23 cellular contexts compared by ENCODE assay signal in genomic region chr6:76772951-76773350, GRCh38.
DNase-seq lines count a peak whose midpoint lies in the region; ATAC-seq and TF ChIP-seq lines count a peak whose summit lies in the region.
"Had no signal": no experiment of that assay in that cellular context is flagged by ENCODE, and none has a peak within 500 bp of the region (broad histone marks: within the 10 kb centered on the region; RNA-seq: fewer than 3 reads in every experiment).

No MANE protein-coding gene starts in this region.

- H3K4me1 Mint-ChIP-seq in activated naive CD4-positive, alpha-beta T cell treated with anti-CD3 and anti-CD28 coated beads for 36 hours (ENCODE audit: low read depth): no peaks in the 10 kb centered on the region
- peaks cover 5% of the 10 kb centered on the region for H3K4me1 Mint-ChIP-seq in mesothelial cell of epicardium
- no peaks in the 10 kb centered on the region for H3K4me1 Mint-ChIP-seq in activated T-helper 17 cell treated with anti-CD3 and anti-CD28 coated beads, Interleukin-2, amount 50 U/mL, for 72 hours
- H3K4me1 Mint-ChIP-seq: CD14-positive monocyte; CD8-positive, alpha-beta memory T cell had no signal

- no peaks in the 10 kb centered on the region for H3K9me3 ChIP-seq in RWPE2 (ENCODE audit: severe bottlenecking)
- H3K9me3 ChIP-seq: A549, BE2C, HAP-1 had no signal

- CTCF ChIA-PET in activated naive CD4-positive, alpha-beta T cell treated with anti-CD3 and anti-CD28 coated beads for 36 hours (lab: Charles Lee): no interaction called here

- H3K36me3 Mint-ChIP-seq in activated naive CD4-positive, alpha-beta T cell treated with anti-CD3 and anti-CD28 coated beads for 36 hours (ENCODE audit: low read depth): no peaks in the 10 kb centered on the region
- H3K36me3 Mint-ChIP-seq in mesothelial cell of epicardium: no peaks in the 10 kb centered on the region
- no peaks in the 10 kb centered on the region for H3K36me3 Mint-ChIP-seq in activated T-helper 17 cell treated with anti-CD3 and anti-CD28 coated beads, Interleukin-2, amount 50 U/mL, for 72 hours (ENCODE audit: low read depth)
- H3K36me3 Mint-ChIP-seq: CD14-positive monocyte had no signal

- peaks cover 2% of the 10 kb centered on the region for H3K9me3 Mint-ChIP-seq in activated naive CD4-positive, alpha-beta T cell treated with anti-CD3 and anti-CD28 coated beads for 36 hours
- peaks cover 10% of the 10 kb centered on the region for H3K9me3 Mint-ChIP-seq in mesothelial cell of epicardium
- H3K9me3 Mint-ChIP-seq in activated T-helper 17 cell treated with anti-CD3 and anti-CD28 coated beads, Interleukin-2, amount 50 U/mL, for 72 hours: peaks cover 7% of the 10 kb centered on the region

- ATAC-seq in RWPE2 (ENCODE audit: low read depth) (peak; percentile 47; the same call in 2 of the 3 replicates), foreskin keratinocyte (peak; percentile 45)
- ATAC-seq in activated T-helper 17 cell treated with anti-CD3 and anti-CD28 coated beads, Interleukin-2, amount 50 U/mL, for 72 hours (replicated peaks): no peak
- ATAC-seq: A549, GM12878 had no signal

- H3K27me3 ChIP-seq in RWPE2 (ENCODE audit: insufficient read depth, poor library complexity, severe bottlenecking) (no peaks in the 10 kb centered on the region), foreskin keratinocyte (no peaks in the 10 kb centered on the region)
- H3K27me3 ChIP-seq: BE2C; BLaER1 treated with 17β-estradiol and CSF1 and Interleukin-3, amounts not matched to agents 10 nM and 100 nM had no signal

- H3K4me1 ChIP-seq in RWPE2 (ENCODE audit: insufficient read depth, poor library complexity, severe bottlenecking) (no peaks in the 10 kb centered on the region), foreskin keratinocyte (no peaks in the 10 kb centered on the region)
- H3K4me1 ChIP-seq: A549; BE2C; BLaER1 treated with 17β-estradiol and CSF1 and Interleukin-3, amounts not matched to agents 10 nM and 100 nM; HAP-1 had no signal

- H3K27ac Mint-ChIP-seq in activated naive CD4-positive, alpha-beta T cell treated with anti-CD3 and anti-CD28 coated beads for 36 hours: no peak overlapping the region
- H3K27ac Mint-ChIP-seq in mesothelial cell of epicardium: no peak overlapping the region
- no peak overlapping the region for H3K27ac Mint-ChIP-seq in activated T-helper 17 cell treated with anti-CD3 and anti-CD28 coated beads, Interleukin-2, amount 50 U/mL, for 72 hours
- H3K27ac Mint-ChIP-seq: CD4-positive, alpha-beta T cell; CD8-positive, alpha-beta memory T cell; HFFc6 had no signal

- no peak overlapping the region for H3K4me3 ChIP-seq in RWPE2 (ENCODE audit: severe bottlenecking)
- H3K4me3 ChIP-seq: A549; BLaER1 treated with 17β-estradiol and CSF1 and Interleukin-3, amounts not matched to agents 10 nM and 100 nM; GM12878; HAP-1 had no signal

- H3K27ac ChIP-seq in RWPE2 (ENCODE audit: poor library complexity, severe bottlenecking): no peak overlapping the region
- no peak overlapping the region for H3K27ac ChIP-seq in foreskin keratinocyte
- H3K27ac ChIP-seq: A549; BLaER1 treated with 17β-estradiol and CSF1 and Interleukin-3, amounts not matched to agents 10 nM and 100 nM had no signal

- DNase-seq in NCI-H226 (peak; percentile 69), RWPE2 (ENCODE audit: low spot score) (no peak), foreskin keratinocyte (peak in 1 of 2 donors; percentile 69), mesothelial cell of epicardium (ENCODE audit: low spot score in 2 of 2, unreplicated experiment in 2 of 2) (no peak)
- DNase-seq in activated naive CD4-positive, alpha-beta T cell treated with anti-CD3 and anti-CD28 coated beads for 36 hours: no peak
- DNase-seq: 8988T; ACHN; AML-193; BE2C; CD4-positive, alpha-beta T cell; CD8-positive, alpha-beta memory T cell; DMS 273 treated with DMSO at 0.1 percent for 48 hours; DMS79; EL; GDM1; GOT3; HFFc6 had no signal

- no peaks in the 10 kb centered on the region for H3K36me3 ChIP-seq in RWPE2 (ENCODE audit: low read depth)
- H3K36me3 ChIP-seq: BE2C; BLaER1 treated with 17β-estradiol and CSF1 and Interleukin-3, amounts not matched to agents 10 nM and 100 nM; HAP-1 had no signal

- TF ChIP-seq CTCF in RWPE2 (IDR thresholded peaks at IDR 0.05; ENCODE audit: poor library complexity, severe bottlenecking): no peak
- no peak for TF ChIP-seq CTCF in foreskin keratinocyte (conservative IDR thresholded peaks at IDR 0.05)
- TF ChIP-seq CTCF in mesothelial cell of epicardium (IDR thresholded peaks at IDR 0.05; ENCODE audit: unreplicated experiment): no peak

- intact Hi-C loops in activated naive CD4-positive, alpha-beta T cell treated with anti-CD3 and anti-CD28 coated beads for 36 hours (cut with micrococcal nuclease): no loop called here

- no peak overlapping the region for H3K4me3 Mint-ChIP-seq in activated naive CD4-positive, alpha-beta T cell treated with anti-CD3 and anti-CD28 coated beads for 36 hours
- no peak overlapping the region for H3K4me3 Mint-ChIP-seq in mesothelial cell of epicardium
- H3K4me3 Mint-ChIP-seq in activated T-helper 17 cell treated with anti-CD3 and anti-CD28 coated beads, Interleukin-2, amount 50 U/mL, for 72 hours: no peak overlapping the region
- H3K4me3 Mint-ChIP-seq: CD14-positive monocyte; CD4-positive, alpha-beta T cell; CD8-positive, alpha-beta memory T cell; HFFc6 had no signal

- H3K27me3 Mint-ChIP-seq in activated naive CD4-positive, alpha-beta T cell treated with anti-CD3 and anti-CD28 coated beads for 36 hours (ENCODE audit: low read depth): no peaks in the 10 kb centered on the region
- no peaks in the 10 kb centered on the region for H3K27me3 Mint-ChIP-seq in mesothelial cell of epicardium (ENCODE audit: low read depth)
- H3K27me3 Mint-ChIP-seq in activated T-helper 17 cell treated with anti-CD3 and anti-CD28 coated beads, Interleukin-2, amount 50 U/mL, for 72 hours: no peaks in the 10 kb centered on the region
- H3K27me3 Mint-ChIP-seq: CD4-positive, alpha-beta T cell; CD8-positive, alpha-beta memory T cell had no signal
